ENCODE assay signal across 10 cellular contexts in the genomic region with DNA sequence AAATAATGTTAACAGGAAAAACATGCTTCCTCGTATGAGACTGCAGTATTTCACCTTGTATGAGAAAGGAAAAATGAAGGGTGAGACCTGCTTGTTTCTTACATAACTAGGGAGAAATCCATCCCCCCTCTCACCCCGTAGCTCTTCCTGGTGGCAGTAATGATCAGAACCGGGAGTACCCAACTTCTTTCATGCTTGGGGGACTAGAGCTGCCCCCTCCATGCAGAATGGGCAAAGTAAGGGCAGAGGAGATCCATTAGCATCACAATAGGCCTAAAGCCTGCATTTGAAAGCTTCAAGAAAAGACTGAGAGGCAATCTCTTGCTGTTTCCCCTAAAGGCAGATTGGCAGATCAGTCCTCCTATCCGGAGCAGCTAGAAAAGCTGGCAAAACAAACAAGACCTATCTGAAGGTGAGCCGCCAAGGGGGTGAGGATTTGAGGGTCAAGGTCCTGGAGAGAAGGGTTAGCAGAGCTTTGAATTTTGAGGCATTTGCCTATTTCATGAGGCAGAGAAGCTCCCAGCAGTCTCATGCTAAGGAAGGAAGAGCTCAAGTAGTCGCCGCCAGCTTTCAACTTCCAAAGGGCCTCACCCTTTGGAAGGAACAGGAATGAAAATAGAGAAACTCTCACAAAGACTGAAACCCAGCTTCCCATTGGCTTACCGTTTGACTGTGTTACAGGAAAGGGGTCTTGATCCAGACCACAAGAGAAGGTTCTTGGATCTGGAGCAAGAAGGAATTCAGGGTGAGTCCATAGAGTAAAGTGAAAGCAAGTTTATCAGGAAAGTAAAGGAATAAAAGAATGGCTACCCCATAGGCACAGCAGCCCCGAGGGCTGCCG. TPM values are rescaled to one million over a fixed set of nuclear protein-coding genes. Genes with fewer than 3 reads are reported as not detected.
DNase-seq lines count a peak whose midpoint lies in the region; ATAC-seq, FAIRE-seq and TF ChIP-seq lines count a peak whose summit lies in the region.
"Had no signal": no experiment of that assay in that cellular context is flagged by ENCODE, and none has a peak within 500 bp of the region (broad histone marks: within the 10 kb centered on the region; RNA-seq: fewer than 3 reads in every experiment).

No MANE protein-coding gene starts in this region.

- H3K27me3 ChIP-seq in astrocyte (ENCODE audit: insufficient read depth, low read length), result no peaks in the 10 kb centered on the region
- no peaks in the 10 kb centered on the region for H3K27me3 ChIP-seq in keratinocyte (ENCODE audit: control insufficient read depth, extremely low read depth, insufficient read depth, low read length)
- no peaks in the 10 kb centered on the region for H3K27me3 ChIP-seq in thoracic aorta (replicated peaks; ENCODE audit: insufficient read depth)
- H3K27me3 ChIP-seq: left lung, MG63 had no signal

- no peaks in the 10 kb centered on the region for H3K36me3 Mint-ChIP-seq in activated naive CD4-positive, alpha-beta T cell treated with anti-CD3 and anti-CD28 coated beads for 36 hours (ENCODE audit: low read depth)
- no peaks in the 10 kb centered on the region for H3K36me3 Mint-ChIP-seq in astrocyte (ENCODE audit: low read depth, unreplicated experiment)

- H3K79me2 ChIP-seq in astrocyte (ENCODE audit: insufficient read depth, low read length) (no peaks in the 10 kb centered on the region), keratinocyte (ENCODE audit: control insufficient read depth, insufficient read depth, low read length) (no peaks in the 10 kb centered on the region)

- TF ChIP-seq CTCF in astrocyte (IDR thresholded peaks at IDR 0.05; ENCODE audit: insufficient read depth, low read depth, low read length) (no peak), keratinocyte (optimal IDR thresholded peaks at IDR 0.05 in 1 of 3, IDR thresholded peaks at IDR 0.05 in 1 of 3, conservative IDR thresholded peaks at IDR 0.05 in 1 of 3; ENCODE audit: extremely low read depth in 1 of 3, insufficient read depth in 2 of 3, low read length in 3 of 3) (no peak), thoracic aorta (IDR thresholded peaks at IDR 0.05) (no peak)

- H3K9me3 Mint-ChIP-seq in activated naive CD4-positive, alpha-beta T cell treated with anti-CD3 and anti-CD28 coated beads for 36 hours, result no peaks in the 10 kb centered on the region
- no peaks in the 10 kb centered on the region for H3K9me3 Mint-ChIP-seq in astrocyte (ENCODE audit: unreplicated experiment)

- H3K9ac ChIP-seq in astrocyte (ENCODE audit: low read length) (peak overlapping the region; percentile 73), keratinocyte (ENCODE audit: control insufficient read depth, extremely low read depth, insufficient read depth, low read length) (peak overlapping the region; percentile 76)

- H3K27ac ChIP-seq in astrocyte (ENCODE audit: low read depth, low read length) (peak overlapping the region; percentile 85), keratinocyte (ENCODE audit: control insufficient read depth, insufficient read depth, low read length) (peak overlapping the region; percentile 93), thoracic aorta (peak overlapping the region in 1 of 2 donors; percentile 23)

- H3K27me3 Mint-ChIP-seq in activated naive CD4-positive, alpha-beta T cell treated with anti-CD3 and anti-CD28 coated beads for 36 hours (ENCODE audit: low read depth), result no peaks in the 10 kb centered on the region
- peaks cover 6% of the 10 kb centered on the region for H3K27me3 Mint-ChIP-seq in astrocyte (ENCODE audit: low read depth, unreplicated experiment)

- H4K20me1 ChIP-seq in astrocyte (ENCODE audit: insufficient read depth, low read length) (no peaks in the 10 kb centered on the region), keratinocyte (ENCODE audit: control insufficient read depth, extremely low read depth, insufficient read depth, low read length) (no peaks in the 10 kb centered on the region)

- DNase-seq in activated naive CD4-positive, alpha-beta T cell treated with anti-CD3 and anti-CD28 coated beads for 36 hours, result no peak
- DNase-seq in activated naive CD4-positive, alpha-beta T cell treated with Interleukin-2 at 50 U/mL for 16 hours, result no peak
- DNase-seq in astrocyte (ENCODE audit: low read depth) (peak; percentile 62), keratinocyte (ENCODE audit: low read depth, low spot score) (no peak), thoracic aorta (ENCODE audit: low spot score) (no peak), AG20443 (ENCODE audit: low spot score) (no peak), HuH-7 (ENCODE audit: low spot score) (no peak)

- intact Hi-C loops in activated naive CD4-positive, alpha-beta T cell treated with anti-CD3 and anti-CD28 coated beads for 36 hours (cut with micrococcal nuclease), result loop anchor here (2.0 to 5.0 kb wide), 2 partner anchors 231 to 1045 kb away; no protein-coding TSS in a partner anchor

- H3K4me1 Mint-ChIP-seq in activated naive CD4-positive, alpha-beta T cell treated with anti-CD3 and anti-CD28 coated beads for 36 hours (ENCODE audit: low read depth), result peaks cover 17% of the 10 kb centered on the region
- peaks cover 14% of the 10 kb centered on the region for H3K4me1 Mint-ChIP-seq in astrocyte (ENCODE audit: low read depth, unreplicated experiment)

- H3K4me3 ChIP-seq in astrocyte (ENCODE audit: insufficient read depth, low read depth, low read length), result peak overlapping the region; percentile 35
- peak overlapping the region; percentile 32 to 68 (median 63) for H3K4me3 ChIP-seq in keratinocyte (ENCODE audit: control insufficient read depth in 2 of 3, extremely low read depth in 1 of 3, insufficient read depth in 2 of 3, low read depth in 1 of 3, low read length in 3 of 3)
- peak overlapping the region; percentile 67 for H3K4me3 ChIP-seq in thoracic aorta

- peak overlapping the region; percentile 87 for H3K4me2 ChIP-seq in astrocyte (ENCODE audit: low read length)
- H3K4me2 ChIP-seq in keratinocyte (ENCODE audit: control insufficient read depth, extremely low read depth, insufficient read depth, low read depth, low read length), result peak overlapping the region; percentile 89

- FAIRE-seq in astrocyte (lab: Jason Lieb, UNC) (no peak), keratinocyte (lab: Jason Lieb, UNC) (peak; percentile 17)

- H3K4me1 ChIP-seq in astrocyte (ENCODE audit: insufficient read depth, low read length) (peaks cover 15% of the 10 kb centered on the region), keratinocyte (ENCODE audit: control insufficient read depth, extremely low read depth, insufficient read depth, low read length) (peaks cover 24% of the 10 kb centered on the region), thoracic aorta (ENCODE audit: control insufficient read depth in 1 of 2, low read depth in 2 of 2) (peaks cover 4 to 12% of the 10 kb centered on the region in 2 donors)

- no peaks in the 10 kb centered on the region for H3K9me1 ChIP-seq in keratinocyte (ENCODE audit: control insufficient read depth, extremely low read depth, insufficient read depth, low read length)

- CTCF ChIA-PET in activated naive CD4-positive, alpha-beta T cell treated with anti-CD3 and anti-CD28 coated beads for 36 hours (lab: Charles Lee), result interaction anchor here (0.7 to 4.9 kb wide), 30 partner anchors 8 to 447 kb away, joined by 3 to 54 read pairs (median 4); a partner anchor contains a TSS

- H3K9me3 ChIP-seq in astrocyte (ENCODE audit: insufficient read depth, low read depth, low read length) (no peaks in the 10 kb centered on the region), keratinocyte (ENCODE audit: control insufficient read depth, low read depth, low read length) (no peaks in the 10 kb centered on the region), thoracic aorta (no peaks in the 10 kb centered on the region)
- H3K9me3 ChIP-seq: left lung, MG63 had no signal

- H3K36me3 ChIP-seq in astrocyte (ENCODE audit: insufficient read depth, low read length) (no peaks in the 10 kb centered on the region), keratinocyte (ENCODE audit: control insufficient read depth in 2 of 2, extremely low read depth in 1 of 2, insufficient read depth in 2 of 2, low read length in 2 of 2) (no peaks in the 10 kb centered on the region), thoracic aorta (no peaks in the 10 kb centered on the region)
- H3K36me3 ChIP-seq: left lung, MG63 had no signal

- H2AFZ ChIP-seq in astrocyte (ENCODE audit: low read depth, low read length) (peak overlapping the region; percentile 57), keratinocyte (ENCODE audit: control insufficient read depth, low read length) (peak overlapping the region; percentile 69)

- dilution Hi-C loops in keratinocyte (cut with MboI; ENCODE audit: extremely low pct_ligation_motif_present, low sequenced_read_pairs), result no loop called here

- peak overlapping the region; percentile 57 for H3K27ac Mint-ChIP-seq in activated naive CD4-positive, alpha-beta T cell treated with anti-CD3 and anti-CD28 coated beads for 36 hours
- peak overlapping the region; percentile 84 for H3K27ac Mint-ChIP-seq in astrocyte (ENCODE audit: unreplicated experiment)

- ATAC-seq in thoracic aorta (ENCODE audit: insufficient number of reproducible peaks, low FRiP score, low read depth), result no peak
- ATAC-seq in HG02938 (IDR thresholded peaks at IDR 0.05; ENCODE audit: unreplicated experiment), result no peak

- no peak overlapping the region for H3K4me3 Mint-ChIP-seq in activated naive CD4-positive, alpha-beta T cell treated with anti-CD3 and anti-CD28 coated beads for 36 hours
- H3K4me3 Mint-ChIP-seq in astrocyte (ENCODE audit: unreplicated experiment), result peak overlapping the region; percentile 71

RNA-seq across cellular contexts. Expression of a gene that starts 36.2 kb away (rescaled TPM):
- 10 to 100 TPM; 20.9 to 24.3 TPM for total RNA-seq in activated naive CD4-positive, alpha-beta T cell treated with anti-CD3 and anti-CD28 coated beads for 36 hours
- total RNA-seq in astrocyte, result 68.4 and 71.6 TPM in 2 replicates
- 15.2 to 84.7 TPM (median 26.2 TPM) in 3 replicates for polyA plus RNA-seq in keratinocyte
- polyA plus RNA-seq in keratinocyte (2011; ENCODE audit: low read depth), result 419 TPM
- 51.0 and 71.3 TPM in 2 replicates for polyA plus RNA-seq in keratinocyte (2011; cell fraction: cytosol; rRNA removed)
- 98.1 and 123 TPM in 2 replicates for polyA plus RNA-seq in keratinocyte (2011; cell fraction: nucleus; rRNA removed)
- polyA plus RNA-seq in keratinocyte (2012; ENCODE audit: low replicate concordance), result 152 and 176 TPM in 2 replicates
- 14.0 to 96.2 TPM (median 28.4 TPM) in 3 replicates for polyA minus RNA-seq in keratinocyte
- polyA minus RNA-seq in keratinocyte (2011; cell fraction: cytosol; rRNA and poly(A)+ RNA removed), result 65.0 TPM
- 43.2 and 64.7 TPM in 2 replicates for polyA minus RNA-seq in keratinocyte (2011; cell fraction: nucleus; rRNA and poly(A)+ RNA removed)
- 10 to 100 TPM; 48.9 to 87.6 TPM for total RNA-seq in thoracic aorta

RNA-seq across cellular contexts. Expression of a gene that starts 38.4 kb away (rescaled TPM):
- total RNA-seq in activated naive CD4-positive, alpha-beta T cell treated with anti-CD3 and anti-CD28 coated beads for 36 hours, result 10 to 100 TPM; 10.5 to 10.9 TPM
- total RNA-seq in astrocyte (101 and 102 TPM in 2 replicates), thoracic aorta (10 to 100 TPM; 17.1 to 23.7 TPM)
- polyA plus RNA-seq in keratinocyte, result 12.1 to 21.1 TPM (median 20.2 TPM) in 3 replicates
- polyA plus RNA-seq in keratinocyte (2011; ENCODE audit: low read depth), result 8.3 TPM
- polyA plus RNA-seq in keratinocyte (2011; cell fraction: cytosol; rRNA removed), result 11.9 and 17.5 TPM in 2 replicates
- polyA plus RNA-seq in keratinocyte (2011; cell fraction: nucleus; rRNA removed), result 21.4 and 25.6 TPM in 2 replicates
- polyA plus RNA-seq in keratinocyte (2012; ENCODE audit: low replicate concordance), result 7.6 and 19.0 TPM in 2 replicates
- 7.1 to 19.7 TPM (median 8.4 TPM) in 3 replicates for polyA minus RNA-seq in keratinocyte
- polyA minus RNA-seq in keratinocyte (2011; cell fraction: cytosol; rRNA and poly(A)+ RNA removed), result 10.6 TPM
- 15.1 and 37.9 TPM in 2 replicates for polyA minus RNA-seq in keratinocyte (2011; cell fraction: nucleus; rRNA and poly(A)+ RNA removed)
